In genomic region chr3:38046821-38047220, GRCh38 we compare ENCODE assay signal across 2 cellular contexts.
A peak's percentile ranks its signal among the peaks of the same experiment; 100 is the strongest.
TF ChIP-seq lines count a peak whose summit lies in the region.

No MANE protein-coding gene starts in this region.

TF ChIP-seq in GM12878, 131 proteins besides CTCF, POLR2A, EP300 and RAD21:
- TF ChIP-seq, protein P1, sequence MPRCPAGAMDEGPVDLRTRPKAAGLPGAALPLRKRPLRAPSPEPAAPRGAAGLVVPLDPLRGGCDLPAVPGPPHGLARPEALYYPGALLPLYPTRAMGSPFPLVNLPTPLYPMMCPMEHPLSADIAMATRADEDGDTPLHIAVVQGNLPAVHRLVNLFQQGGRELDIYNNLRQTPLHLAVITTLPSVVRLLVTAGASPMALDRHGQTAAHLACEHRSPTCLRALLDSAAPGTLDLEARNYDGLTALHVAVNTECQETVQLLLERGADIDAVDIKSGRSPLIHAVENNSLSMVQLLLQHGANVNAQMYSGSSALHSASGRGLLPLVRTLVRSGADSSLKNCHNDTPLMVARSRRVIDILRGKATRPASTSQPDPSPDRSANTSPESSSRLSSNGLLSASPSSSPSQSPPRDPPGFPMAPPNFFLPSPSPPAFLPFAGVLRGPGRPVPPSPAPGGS (IDR thresholded peaks at IDR 0.05; ENCODE audit: borderline replicate concordance, insufficient read depth, low read depth, low read length, poor library complexity, severe bottlenecking) = no peak
- TF ChIP-seq RAD51 (IDR thresholded peaks at IDR 0.05) (peak; percentile 44; the same call in 1 of the 2 replicates), CEBPB (IDR thresholded peaks at IDR 0.05; ENCODE audit: borderline replicate concordance in 1 of 2, low read depth in 2 of 2, low read length in 2 of 2) (no peak), CHD1 (IDR thresholded peaks at IDR 0.05; ENCODE audit: low read depth, low read length) (no peak), EGR1 (IDR thresholded peaks at IDR 0.05; ENCODE audit: borderline replicate concordance in 1 of 2, low read depth in 2 of 2, low read length in 2 of 2) (no peak), ZNF24 (IDR thresholded peaks at IDR 0.05) (no peak), MTA3 (IDR thresholded peaks at IDR 0.05; ENCODE audit: borderline replicate concordance, low read length) (no peak), TCF7 (IDR thresholded peaks at IDR 0.05; ENCODE audit: borderline replicate concordance) (no peak)
- TF ChIP-seq, protein P2, sequence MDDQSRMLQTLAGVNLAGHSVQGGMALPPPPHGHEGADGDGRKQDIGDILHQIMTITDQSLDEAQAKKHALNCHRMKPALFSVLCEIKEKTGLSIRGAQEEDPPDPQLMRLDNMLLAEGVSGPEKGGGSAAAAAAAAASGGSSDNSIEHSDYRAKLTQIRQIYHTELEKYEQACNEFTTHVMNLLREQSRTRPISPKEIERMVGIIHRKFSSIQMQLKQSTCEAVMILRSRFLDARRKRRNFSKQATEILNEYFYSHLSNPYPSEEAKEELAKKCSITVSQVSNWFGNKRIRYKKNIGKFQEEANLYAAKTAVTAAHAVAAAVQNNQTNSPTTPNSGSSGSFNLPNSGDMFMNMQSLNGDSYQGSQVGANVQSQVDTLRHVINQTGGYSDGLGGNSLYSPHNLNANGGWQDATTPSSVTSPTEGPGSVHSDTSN (IDR thresholded peaks at IDR 0.05; ENCODE audit: insufficient replicate concordance, low read depth, low read length) = no peak

TF ChIP-seq in HepG2, 621 proteins besides CTCF, POLR2A, EP300 and RAD21:
- TF ChIP-seq, protein P3, sequence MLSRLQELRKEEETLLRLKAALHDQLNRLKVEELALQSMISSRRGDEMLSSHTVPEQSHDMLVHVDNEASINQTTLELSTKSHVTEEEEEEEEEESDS (CRISPR knock-in tag; IDR thresholded peaks at IDR 0.05; ENCODE audit: borderline replicate concordance) = no peak
- TF ChIP-seq ZNF776 (CRISPR knock-in tag; IDR thresholded peaks at IDR 0.05) (no peak), RAD51 (IDR thresholded peaks at IDR 0.05; ENCODE audit: borderline replicate concordance) (peak; percentile 64; the same call in 1 of the 2 replicates), CENPT (CRISPR knock-in tag; IDR thresholded peaks at IDR 0.05; ENCODE audit: low read depth) (no peak), USF2 (IDR thresholded peaks at IDR 0.05; ENCODE audit: low read depth, low read length) (peak; percentile 51; the same call in 1 of the 2 replicates), USF2 (CRISPR knock-in tag; IDR thresholded peaks at IDR 0.05; ENCODE audit: borderline replicate concordance) (no peak), ZNF709 (CRISPR knock-in tag; IDR thresholded peaks at IDR 0.05) (no peak), PAF1 (CRISPR knock-in tag; IDR thresholded peaks at IDR 0.05) (no peak), ZNF432 (CRISPR knock-in tag; IDR thresholded peaks at IDR 0.05; ENCODE audit: borderline replicate concordance) (no peak)
